Comparison of ENCODE assay signal across 2 cellular contexts in genomic region chr6:160128125-160128683, GRCh38.
TF ChIP-seq lines count a peak whose summit lies in the region.

No MANE protein-coding gene starts in this region.

TF ChIP-seq in IMR-90, 13 proteins besides CTCF, POLR2A, EP300 and RAD21 (continued from another document):
- TF ChIP-seq ELK1 (IDR thresholded peaks at IDR 0.05; ENCODE audit: borderline replicate concordance, low read depth, low read length): no peak
- no peak for TF ChIP-seq MAZ (IDR thresholded peaks at IDR 0.05; ENCODE audit: borderline replicate concordance, low read depth, low read length)
- no peak for TF ChIP-seq USF2 (IDR thresholded peaks at IDR 0.05; ENCODE audit: low read depth, low read length)
- no peak for TF ChIP-seq RCOR1 (IDR thresholded peaks at IDR 0.05; ENCODE audit: insufficient replicate concordance, low read length)
- TF ChIP-seq BHLHE40 (IDR thresholded peaks at IDR 0.05; ENCODE audit: low read depth, low read length): no peak

TF ChIP-seq in liver, 16 proteins besides CTCF, POLR2A, EP300 and RAD21 (continued from another document):
- peak; percentile 1 for TF ChIP-seq REST (IDR thresholded peaks at IDR 0.05)
